Comparison of ENCODE assay signal across 9 cellular contexts in genomic region chr22:39151329-39151975, GRCh38. TPM values are rescaled to one million over a fixed set of nuclear protein-coding genes. Genes with fewer than 3 reads are reported as not detected.
DNase-seq lines count a peak whose midpoint lies in the region; ATAC-seq and TF ChIP-seq lines count a peak whose summit lies in the region.
"Had no signal": no experiment of that assay in that cellular context is flagged by ENCODE, and none has a peak within 500 bp of the region (broad histone marks: within the 10 kb centered on the region; RNA-seq: fewer than 3 reads in every experiment).

No MANE protein-coding gene starts in this region.

- TF ChIP-seq POLR2A in HCT116 (IDR thresholded peaks at IDR 0.05; ENCODE audit: borderline replicate concordance, extremely low read depth, insufficient read depth, insufficient read length), result no peak

- no peaks in the 10 kb centered on the region for H3K79me2 ChIP-seq in HCT116 (ENCODE audit: insufficient read depth, low read length)

- H3K9ac ChIP-seq in HCT116 (ENCODE audit: low read length), result peak overlapping the region; percentile 60
- no peak overlapping the region for H3K9ac ChIP-seq in iPS-20b (ENCODE audit: low read depth, low read length)

- in situ Hi-C loops in brain microvascular endothelial cell (cut with HindIII; ENCODE audit: low pct_ligation_motif_present, low sequenced_read_pairs), result no loop called here

- peak overlapping the region; percentile 92 for H3K4me3 Mint-ChIP-seq in activated T-helper 17 cell treated with anti-CD3 and anti-CD28 coated beads, Interleukin-2, amount 50 U/mL, for 72 hours
- peak overlapping the region; percentile 77 to 95 for H3K4me3 Mint-ChIP-seq in stimulated activated naive B cell treated with anti-CD40 and anti-IgM and Interleukin-4, amounts not matched to agents 10 μg/mL and 1 μg/mL and 100 μg/mL, for 72 hours

- no peaks in the 10 kb centered on the region for H4K20me1 ChIP-seq in HCT116 (ENCODE audit: insufficient read depth)

- H3K36me3 Mint-ChIP-seq in activated T-helper 17 cell treated with anti-CD3 and anti-CD28 coated beads, Interleukin-2, amount 50 U/mL, for 72 hours (ENCODE audit: low read depth), result peaks cover 34% of the 10 kb centered on the region
- H3K36me3 Mint-ChIP-seq in stimulated activated naive B cell treated with anti-CD40 and anti-IgM and Interleukin-4, amounts not matched to agents 10 μg/mL and 1 μg/mL and 100 μg/mL, for 72 hours, result peaks cover 1 to 8% of the 10 kb centered on the region in 2 donors

- CTCF ChIA-PET in HCT116 (lab: Charles Lee), result no interaction called here

- H3K36me3 ChIP-seq in HCT116 (ENCODE audit: control insufficient read depth in 1 of 2, insufficient read depth in 2 of 2, low read length in 2 of 2), result no peaks in the 10 kb centered on the region
- no peaks in the 10 kb centered on the region for H3K36me3 ChIP-seq in iPS-20b (ENCODE audit: insufficient read depth, low read depth, low read length)
- H3K36me3 ChIP-seq in brain microvascular endothelial cell (replicated peaks), result no peaks in the 10 kb centered on the region

- no peaks in the 10 kb centered on the region for H3K9me3 ChIP-seq in HCT116 (ENCODE audit: control insufficient read depth in 1 of 2, insufficient read depth in 1 of 2, low read depth in 1 of 2, low read length in 2 of 2)
- H3K9me3 ChIP-seq in iPS-20b (ENCODE audit: insufficient read depth, low read depth, low read length), result no peaks in the 10 kb centered on the region

- ATAC-seq in HCT116, result no peak
- ATAC-seq in activated T-helper 17 cell treated with anti-CD3 and anti-CD28 coated beads, Interleukin-2, amount 50 U/mL, for 72 hours (replicated peaks), result no peak
- ATAC-seq in stimulated activated naive B cell treated with anti-CD40 and anti-IgM and Interleukin-4, amounts not matched to agents 10 μg/mL and 1 μg/mL and 100 μg/mL, for 72 hours (replicated peaks), result no peak

- BruUV-seq in HCT116 (replicated peaks; lab: Mats Ljungman, UMichigan), result no TSS peak

- H3K4me1 ChIP-seq in HCT116 (ENCODE audit: control insufficient read depth in 1 of 2, insufficient read depth in 2 of 2, low read length in 2 of 2) (peaks cover 7 to 20% of the 10 kb centered on the region in 2 experiments), iPS-20b (ENCODE audit: insufficient read depth, low read length) (peaks cover 11% of the 10 kb centered on the region; the same call in 1 of the 2 replicates)

- no peaks in the 10 kb centered on the region for H3K9me3 Mint-ChIP-seq in activated T-helper 17 cell treated with anti-CD3 and anti-CD28 coated beads, Interleukin-2, amount 50 U/mL, for 72 hours
- H3K9me3 Mint-ChIP-seq in stimulated activated naive B cell treated with anti-CD40 and anti-IgM and Interleukin-4, amounts not matched to agents 10 μg/mL and 1 μg/mL and 100 μg/mL, for 72 hours, result no peaks in the 10 kb centered on the region

- H3K27ac ChIP-seq in HCT116 (ENCODE audit: low read depth, low read length) (no peak overlapping the region), iPS-20b (ENCODE audit: low read length) (no peak overlapping the region), brain microvascular endothelial cell (no peak overlapping the region)

- peak overlapping the region; percentile 88 for H3K27ac Mint-ChIP-seq in activated T-helper 17 cell treated with anti-CD3 and anti-CD28 coated beads, Interleukin-2, amount 50 U/mL, for 72 hours
- H3K27ac Mint-ChIP-seq in stimulated activated naive B cell treated with anti-CD40 and anti-IgM and Interleukin-4, amounts not matched to agents 10 μg/mL and 1 μg/mL and 100 μg/mL, for 72 hours, result peak overlapping the region; percentile 77

- peak overlapping the region; percentile 67 to 71 for H3K4me3 ChIP-seq in HCT116 (replicated peaks in 1 of 2; ENCODE audit: low read depth in 1 of 2, low read length in 2 of 2)
- H3K4me3 ChIP-seq in iPS-20b (ENCODE audit: low read length), result peak overlapping the region; percentile 64; the same call in 1 of the 2 replicates
- H3K4me3 ChIP-seq in brain microvascular endothelial cell (ENCODE audit: low read depth, low read length), result no peak overlapping the region

- H3K27me3 Mint-ChIP-seq in activated T-helper 17 cell treated with anti-CD3 and anti-CD28 coated beads, Interleukin-2, amount 50 U/mL, for 72 hours, result peaks cover 7% of the 10 kb centered on the region
- peaks cover 18 to 24% of the 10 kb centered on the region in 2 donors for H3K27me3 Mint-ChIP-seq in stimulated activated naive B cell treated with anti-CD40 and anti-IgM and Interleukin-4, amounts not matched to agents 10 μg/mL and 1 μg/mL and 100 μg/mL, for 72 hours

- TF ChIP-seq RAD21 in HCT116 (IDR thresholded peaks at IDR 0.05; ENCODE audit: low read depth), result no peak

- H2AFZ ChIP-seq in HCT116 (ENCODE audit: low read depth, low read length, poor library complexity, severe bottlenecking), result no peak overlapping the region

- TF ChIP-seq CTCF in HCT116 (IDR thresholded peaks at IDR 0.05 in 2 of 3, conservative IDR thresholded peaks at IDR 0.05 in 1 of 3; ENCODE audit: borderline replicate concordance in 1 of 3, insufficient read depth in 1 of 3, low read depth in 2 of 3, low read length in 2 of 3) (no peak), brain microvascular endothelial cell (IDR thresholded peaks at IDR 0.05; ENCODE audit: low read depth, low read length, missing control alignments) (no peak)

- H3K27me3 ChIP-seq in HCT116 (ENCODE audit: insufficient read depth, low read length), result no peaks in the 10 kb centered on the region
- H3K27me3 ChIP-seq in iPS-20b (ENCODE audit: insufficient read depth, low read length), result peaks cover 34% of the 10 kb centered on the region
- peaks cover 14% of the 10 kb centered on the region for H3K27me3 ChIP-seq in brain microvascular endothelial cell (replicated peaks)

- intact Hi-C loops in HCT116 (cut with micrococcal nuclease), result no loop called here

- POLR2A ChIA-PET in HCT116 (lab: Charles Lee), result interaction anchor here (1.8 kb wide), 1 partner anchor 168 kb away, joined by 11 read pairs; the partner anchor contains the start of gene RPL3

- H3K4me1 Mint-ChIP-seq in activated T-helper 17 cell treated with anti-CD3 and anti-CD28 coated beads, Interleukin-2, amount 50 U/mL, for 72 hours, result peaks cover 19% of the 10 kb centered on the region
- peaks cover 41 to 50% of the 10 kb centered on the region in 2 donors for H3K4me1 Mint-ChIP-seq in stimulated activated naive B cell treated with anti-CD40 and anti-IgM and Interleukin-4, amounts not matched to agents 10 μg/mL and 1 μg/mL and 100 μg/mL, for 72 hours

- peak overlapping the region; percentile 86 for H3K4me2 ChIP-seq in HCT116 (ENCODE audit: low read length)

- no peaks in the 10 kb centered on the region for H3K9me2 ChIP-seq in HCT116 (ENCODE audit: insufficient read depth)

- RAD21 ChIA-PET in HCT116 (lab: Charles Lee; ENCODE audit: low non-redundant PET in 1 of 2, low total read pairs in 2 of 2, uncharacterized antibody in 2 of 2, unreplicated experiment in 2 of 2), result no interaction called here

- no peak for DNase-seq in HCT116 (ENCODE audit: low read depth, low spot score)
- no peak for DNase-seq in stimulated activated naive B cell treated with anti-CD40 and anti-IgM and Interleukin-4, amounts not matched to agents 10 μg/mL and 1 μg/mL and 100 μg/mL, for 72 hours
- DNase-seq in nucleus accumbens (lab: John Stamatoyannopoulos, UW), result no peak
- DNase-seq in brain microvascular endothelial cell, result no peak
- DNase-seq in DMS153 (lab: John Stamatoyannopoulos, UW), result no peak
- no peak for DNase-seq in SK-N-DZ (ENCODE audit: low spot score)

TF ChIP-seq in HCT116, 20 proteins besides CTCF, POLR2A, EP300 and RAD21 (continues in another document):
- TF ChIP-seq CBX3 (IDR thresholded peaks at IDR 0.05; ENCODE audit: low read depth) (no peak), EGR1 (IDR thresholded peaks at IDR 0.05; ENCODE audit: low read depth) (no peak), ZNF274 (IDR thresholded peaks at IDR 0.05; ENCODE audit: low read depth, low read length) (no peak), EZH2phosphoT487 (IDR thresholded peaks at IDR 0.05; ENCODE audit: borderline replicate concordance) (no peak), SRF (IDR thresholded peaks at IDR 0.05; ENCODE audit: low read depth) (no peak), ZBTB33 (IDR thresholded peaks at IDR 0.05; ENCODE audit: extremely low read depth, insufficient replicate concordance, low read length) (no peak), CEBPB (IDR thresholded peaks at IDR 0.05; ENCODE audit: low read depth) (no peak), ELF1 (IDR thresholded peaks at IDR 0.05; ENCODE audit: borderline replicate concordance, low read depth) (no peak), SP1 (IDR thresholded peaks at IDR 0.05; ENCODE audit: low read depth) (no peak), ATF3 (IDR thresholded peaks at IDR 0.05) (no peak), TCF7L2 (IDR thresholded peaks at IDR 0.05; ENCODE audit: borderline replicate concordance, extremely low read depth, insufficient read depth, insufficient read length) (no peak)

RNA-seq across cellular contexts. Expression of gene CBX7, which starts 1.0 kb away (rescaled TPM):
- total RNA-seq in HCT116 (2021; ENCODE audit: unreplicated experiment), result 20.1 TPM
- 18.7 and 19.9 TPM in 2 replicates for polyA plus RNA-seq in HCT116 (2012)
- 10 to 100 TPM; 21.5 to 82.9 TPM for total RNA-seq in activated T-helper 17 cell treated with anti-CD3 and anti-CD28 coated beads, Interleukin-2, amount 50 U/mL, for 72 hours
- 0.37 and 1.7 TPM in 2 replicates for polyA plus RNA-seq in SK-N-DZ (2014; cell fraction: cytosol; rRNA removed)
- 1.9 and 11.7 TPM in 2 replicates for polyA plus RNA-seq in SK-N-DZ (2014; cell fraction: nucleus; rRNA removed)

RNA-seq across cellular contexts. Expression of gene APOBEC3H, which starts 54.4 kb away (rescaled TPM):
- 1.8 TPM for total RNA-seq in HCT116 (2021; ENCODE audit: unreplicated experiment)
- 1.1 and 2.5 TPM in 2 replicates for polyA plus RNA-seq in HCT116 (2012)
- 10 to 100 TPM; 20.6 to 33.0 TPM for total RNA-seq in activated T-helper 17 cell treated with anti-CD3 and anti-CD28 coated beads, Interleukin-2, amount 50 U/mL, for 72 hours
- not detected in 2 replicates for polyA plus RNA-seq in SK-N-DZ (2014; cell fraction: cytosol; rRNA removed)
- not detected in 2 replicates for polyA plus RNA-seq in SK-N-DZ (2014; cell fraction: nucleus; rRNA removed)
- total RNA-seq: esophagus mucosa had no signal
